8 cellular contexts compared by ENCODE assay signal in genomic region chr15:64153480-64154367, GRCh38.
DNase-seq lines count a peak whose midpoint lies in the region; ATAC-seq and TF ChIP-seq lines count a peak whose summit lies in the region.

No MANE protein-coding gene starts in this region.

- H3K27ac ChIP-seq in VCaP, result peak overlapping the region; percentile 92

- ATAC-seq in GM18907 (IDR thresholded peaks at IDR 0.05; ENCODE audit: unreplicated experiment) (peak; percentile 52), HG03135 (IDR thresholded peaks at IDR 0.05; ENCODE audit: unreplicated experiment) (peak; percentile 45)

- peak; percentile 96 for DNase-seq in AG08396 (ENCODE audit: low spot score)
- peak; percentile 51 for DNase-seq in NCI-H2196 treated with DMSO at 0.1 percent for 48 hours (lab: John Stamatoyannopoulos, UW; ENCODE audit: unreplicated experiment)
- peak; percentile 90 to 96 for DNase-seq in T47D (ENCODE audit: low read depth in 1 of 2, low spot score in 1 of 2)
- peak; percentile 82 for DNase-seq in iris pigment epithelial cell (ENCODE audit: low read depth)
- peak; percentile 79 to 89 for DNase-seq in stimulated activated CD4-positive, alpha-beta T cell treated with anti-CD3 and anti-CD28 coated beads, Interleukin-15, amount 100 ng/mL, for 1 hour (ENCODE audit: low read depth in 1 of 2, low spot score in 1 of 2)

- in situ Hi-C loops in T47D (cut with HindIII; ENCODE audit: low pct_unique_long_range_greater_than_20kb, low sequenced_read_pairs), result no loop called here

- TF ChIP-seq CTCF in VCaP (conservative IDR thresholded peaks at IDR 0.05), result peak; percentile 100

Comparison
In these comparisons a context has a peak if more than half of its experiments do, and no peak if none do; other contexts are left out.
1. Peak in every context shown above with its lines: DNase-seq, ATAC-seq and H3K27ac ChIP-seq.